8 cellular contexts compared by ENCODE assay signal in genomic region chr2:86037141-86037794, GRCh38.
A peak's percentile ranks its signal among the peaks of the same experiment; 100 is the strongest.
DNase-seq lines count a peak whose midpoint lies in the region; ATAC-seq, FAIRE-seq and TF ChIP-seq lines count a peak whose summit lies in the region.

No MANE protein-coding gene starts in this region.

- H3K27me3 Mint-ChIP-seq in activated CD4-positive, alpha-beta memory T cell treated with anti-CD3 and anti-CD28 coated beads, Interleukin-2, amount 10 ng/mL, durations not matched to agents 7 days and 5 days: no peaks in the 10 kb centered on the region
- peaks cover 0 to 6% (median 0%) of the 10 kb centered on the region in 5 donors for H3K27me3 Mint-ChIP-seq in naive thymus-derived CD4-positive, alpha-beta T cell

- peak overlapping the region; percentile 99 for H3K27ac Mint-ChIP-seq in activated CD4-positive, alpha-beta memory T cell treated with anti-CD3 and anti-CD28 coated beads, Interleukin-2, amount 10 ng/mL, durations not matched to agents 7 days and 5 days
- peak overlapping the region; percentile 94 to 100 (median 100) for H3K27ac Mint-ChIP-seq in naive thymus-derived CD4-positive, alpha-beta T cell

- FAIRE-seq in endometrium (lab: Jason Lieb, UNC): peak; percentile 83

- H3K27me3 ChIP-seq in MG63: no peaks in the 10 kb centered on the region
- no peaks in the 10 kb centered on the region for H3K27me3 ChIP-seq in naive thymus-derived CD4-positive, alpha-beta T cell (ENCODE audit: control insufficient read depth in 2 of 2, insufficient read depth in 2 of 2, low read length in 2 of 2)
- H3K27me3 ChIP-seq in tibial nerve: no peaks in the 10 kb centered on the region

- H3K4me1 ChIP-seq in naive thymus-derived CD4-positive, alpha-beta T cell (ENCODE audit: control insufficient read depth in 2 of 2, insufficient read depth in 2 of 2, low read length in 2 of 2): peaks cover 59 to 92% of the 10 kb centered on the region in 2 donors
- H3K4me1 ChIP-seq in tibial nerve: peaks cover 10 to 49% (median 44%) of the 10 kb centered on the region in 4 donors

- peak in 1 of 2 donors; percentile 61 for TF ChIP-seq EP300 in tibial nerve (IDR thresholded peaks at IDR 0.05)

- CTCF ChIA-PET in activated CD4-positive, alpha-beta memory T cell treated with anti-CD3 and anti-CD28 coated beads, Interleukin-2, amount 10 ng/mL, durations not matched to agents 7 days and 5 days (lab: Charles Lee): interaction anchor here (0.8 to 7.9 kb wide), 16 partner anchors 12 to 213 kb away, joined by 3 to 132 read pairs (median 8); partner anchors contain the start of genes POLR1A, PTCD3 and ST3GAL5
- CTCF ChIA-PET in naive thymus-derived CD4-positive, alpha-beta T cell (lab: Charles Lee): interaction anchor here (0.8 to 8.2 kb wide), 7 partner anchors 34 to 372 kb away, joined by 3 to 101 read pairs (median 9); partner anchors contain the start of gene ST3GAL5

- intact Hi-C loops in naive thymus-derived CD4-positive, alpha-beta T cell (cut with micrococcal nuclease): loop anchor here (2.0 to 10.0 kb wide), 4 partner anchors 158 to 712 kb away; partner anchors contain the start of genes IMMT (in 1 of the 2), KDM3A (in 1 of the 2) and TGOLN2 (in 1 of the 2)

- no peaks in the 10 kb centered on the region for H3K9me3 Mint-ChIP-seq in activated CD4-positive, alpha-beta memory T cell treated with anti-CD3 and anti-CD28 coated beads, Interleukin-2, amount 10 ng/mL, durations not matched to agents 7 days and 5 days
- peaks cover 0 to 9% (median 0%) of the 10 kb centered on the region in 11 donors for H3K9me3 Mint-ChIP-seq in naive thymus-derived CD4-positive, alpha-beta T cell

- no peak overlapping the region for H3K4me3 ChIP-seq in MG63
- H3K4me3 ChIP-seq in naive thymus-derived CD4-positive, alpha-beta T cell (ENCODE audit: low read length): peak overlapping the region; percentile 48
- no peak overlapping the region for H3K4me3 ChIP-seq in tibial nerve

- H3K9me3 ChIP-seq in MG63: no peaks in the 10 kb centered on the region
- H3K9me3 ChIP-seq in naive thymus-derived CD4-positive, alpha-beta T cell (ENCODE audit: control insufficient read depth in 2 of 3, low read length in 3 of 3): no peaks in the 10 kb centered on the region
- H3K9me3 ChIP-seq in tibial nerve: no peaks in the 10 kb centered on the region

- no peak for TF ChIP-seq CTCF in tibial nerve (IDR thresholded peaks at IDR 0.05)
- TF ChIP-seq CTCF in GM10266 (IDR thresholded peaks at IDR 0.05; ENCODE audit: control insufficient read depth, insufficient read depth, low read depth, missing control alignments): no peak

- no peak for TF ChIP-seq POLR2A in tibial nerve (IDR thresholded peaks at IDR 0.05)

- peaks cover 84% of the 10 kb centered on the region for H3K36me3 ChIP-seq in MG63
- peaks cover 0 to 12% (median 5%) of the 10 kb centered on the region in 3 experiments for H3K36me3 ChIP-seq in naive thymus-derived CD4-positive, alpha-beta T cell (ENCODE audit: control insufficient read depth in 2 of 3, insufficient read depth in 3 of 3, low read length in 3 of 3)
- peaks cover 0 to 73% (median 11%) of the 10 kb centered on the region in 3 donors for H3K36me3 ChIP-seq in tibial nerve

- WGBS in tibial nerve, 2 donors: 44 to 48% methylated on average over 10 to 12 of the region's 12 CpGs

- peak overlapping the region; percentile 54 for H3K4me3 Mint-ChIP-seq in activated CD4-positive, alpha-beta memory T cell treated with anti-CD3 and anti-CD28 coated beads, Interleukin-2, amount 10 ng/mL, durations not matched to agents 7 days and 5 days
- peak overlapping the region; percentile 80 to 88 (median 86) for H3K4me3 Mint-ChIP-seq in naive thymus-derived CD4-positive, alpha-beta T cell

- ATAC-seq in naive thymus-derived CD4-positive, alpha-beta T cell: peak; percentile 21
- no peak for ATAC-seq in HG02588 (IDR thresholded peaks at IDR 0.05; ENCODE audit: unreplicated experiment)

- peak; percentile 68 for DNase-seq in MG63
- peak; percentile 61 for DNase-seq in activated CD4-positive, alpha-beta memory T cell treated with anti-CD3 and anti-CD28 coated beads, Interleukin-2, amount 10 ng/mL, durations not matched to agents 7 days and 5 days
- peak in 2 of 9 donors; percentile 16 to 51 for DNase-seq in naive thymus-derived CD4-positive, alpha-beta T cell
- peak; percentile 67 to 82 for DNase-seq in tibial nerve (ENCODE audit: low spot score in 2 of 2)
- DNase-seq in amniotic stem cell (lab: John Stamatoyannopoulos, UW): no peak
- DNase-seq in GM10266 (ENCODE audit: extremely low spot score): no peak

- POLR2A ChIA-PET in activated CD4-positive, alpha-beta memory T cell treated with anti-CD3 and anti-CD28 coated beads, Interleukin-2, amount 10 ng/mL, durations not matched to agents 7 days and 5 days (lab: Charles Lee): interaction anchor here (1.0 to 4.6 kb wide), 17 partner anchors 8 to 210 kb away, joined by 3 to 110 read pairs (median 8); partner anchors contain the start of genes POLR1A, PTCD3 and ST3GAL5
- POLR2A ChIA-PET in naive thymus-derived CD4-positive, alpha-beta T cell (lab: Charles Lee): interaction anchor here (0.6 to 8.0 kb wide), 15 partner anchors 10 to 187 kb away, joined by 3 to 81 read pairs (median 3); partner anchors contain the start of gene ST3GAL5

- peaks cover 45% of the 10 kb centered on the region for H3K36me3 Mint-ChIP-seq in activated CD4-positive, alpha-beta memory T cell treated with anti-CD3 and anti-CD28 coated beads, Interleukin-2, amount 10 ng/mL, durations not matched to agents 7 days and 5 days (ENCODE audit: low read depth)
- peaks cover 0 to 37% (median 8%) of the 10 kb centered on the region in 5 donors for H3K36me3 Mint-ChIP-seq in naive thymus-derived CD4-positive, alpha-beta T cell

- peak overlapping the region; percentile 88 for H3K27ac ChIP-seq in naive thymus-derived CD4-positive, alpha-beta T cell (ENCODE audit: low read depth, low read length)
- peak overlapping the region; percentile 66 to 93 (median 87) for H3K27ac ChIP-seq in tibial nerve

- H3K4me1 Mint-ChIP-seq in activated CD4-positive, alpha-beta memory T cell treated with anti-CD3 and anti-CD28 coated beads, Interleukin-2, amount 10 ng/mL, durations not matched to agents 7 days and 5 days: peaks cover 80% of the 10 kb centered on the region
- H3K4me1 Mint-ChIP-seq in naive thymus-derived CD4-positive, alpha-beta T cell: peaks cover 55 to 100% (median 97%) of the 10 kb centered on the region in 7 donors

Comparison
In these comparisons a context has a peak if more than half of its experiments do, and no peak if none do; other contexts are left out.
1. DNase-seq: peak in MG63 (single experiment), activated CD4-positive, alpha-beta memory T cell treated with anti-CD3 and anti-CD28 coated beads, Interleukin-2, amount 10 ng/mL, durations not matched to agents 7 days and 5 days (single experiment) and tibial nerve (2 of 2); none in amniotic stem cell (single experiment) and GM10266 (single experiment).